10 cellular contexts compared by ENCODE assay signal in genomic region chr12:64180951-64181350, GRCh38. TPM values are rescaled to one million over a fixed set of nuclear protein-coding genes. Genes with fewer than 3 reads are reported as not detected.
DNase-seq lines count a peak whose midpoint lies in the region; ATAC-seq, FAIRE-seq and TF ChIP-seq lines count a peak whose summit lies in the region.
"Had no signal": no experiment of that assay in that cellular context is flagged by ENCODE, and none has a peak within 500 bp of the region (broad histone marks: within the 10 kb centered on the region; RNA-seq: fewer than 3 reads in every experiment).

No MANE protein-coding gene starts in this region.

- DNase-seq in Right ventricle myocardium inferior (ENCODE audit: missing footprints) = no peak
- no peak for DNase-seq in cardiac septum (ENCODE audit: low spot score)
- no peak for DNase-seq in endothelial cell (ENCODE audit: low spot score)
- DNase-seq in medulla oblongata (ENCODE audit: extremely low spot score) = peak; percentile 16
- DNase-seq in SHP77 (lab: John Stamatoyannopoulos, UW) = no peak
- no peak for DNase-seq in MM.1S
- no peak for DNase-seq in kidney
- no peak for DNase-seq in NCI-H2196 treated with DMSO at 0.1 percent for 48 hours (lab: John Stamatoyannopoulos, UW; ENCODE audit: unreplicated experiment)

- H3K4me3 ChIP-seq in MM.1S (ENCODE audit: low read length) (no peak overlapping the region), kidney (ENCODE audit: low read length in 2 of 2) (no peak overlapping the region)
- H3K4me3 ChIP-seq: pancreas had no signal

- H3K27me3 ChIP-seq in MM.1S (replicated peaks; ENCODE audit: insufficient read depth, low read length) = no peaks in the 10 kb centered on the region
- H3K27me3 ChIP-seq: pancreas had no signal

- TF ChIP-seq CTCF in endothelial cell (IDR thresholded peaks at IDR 0.05; ENCODE audit: unreplicated experiment) (no peak), MM.1S (IDR thresholded peaks at IDR 0.05; ENCODE audit: low read length) (no peak), kidney (IDR thresholded peaks at IDR 0.05; ENCODE audit: borderline replicate concordance, extremely low read depth, insufficient read depth) (no peak)

- H3K9ac ChIP-seq in MM.1S (ENCODE audit: low read length) = no peak overlapping the region
- no peak overlapping the region for H3K9ac ChIP-seq in kidney (ENCODE audit: low read length in 2 of 2)

- H3K9me2 ChIP-seq in MM.1S (replicated peaks; ENCODE audit: insufficient read depth, low read length) = no peaks in the 10 kb centered on the region

- H3K4me1 ChIP-seq in MM.1S (ENCODE audit: low read length) (no peaks in the 10 kb centered on the region), kidney (ENCODE audit: control insufficient read depth in 1 of 2, insufficient read depth in 1 of 2, low read depth in 1 of 2, low read length in 2 of 2) (peaks cover 2 to 7% of the 10 kb centered on the region in 2 donors)

- FAIRE-seq in kidney (lab: Jason Lieb, UNC) = no peak

- no peaks in the 10 kb centered on the region for H4K20me1 ChIP-seq in MM.1S (ENCODE audit: insufficient read depth, low read length)

- no peaks in the 10 kb centered on the region for H3K9me3 Mint-ChIP-seq in endothelial cell (ENCODE audit: unreplicated experiment)

- H3K36me3 Mint-ChIP-seq in endothelial cell (ENCODE audit: low read depth, unreplicated experiment) = no peaks in the 10 kb centered on the region

- peak; percentile 87 for ATAC-seq in Right ventricle myocardium inferior

- H3K4me3 Mint-ChIP-seq in endothelial cell (ENCODE audit: unreplicated experiment) = no peak overlapping the region

- peaks cover 22% of the 10 kb centered on the region for H3K4me1 Mint-ChIP-seq in endothelial cell (ENCODE audit: unreplicated experiment)

- peak overlapping the region; percentile 7 for H3K27ac Mint-ChIP-seq in endothelial cell (ENCODE audit: unreplicated experiment)

- H3K27ac ChIP-seq in MM.1S (ENCODE audit: low read length) (no peak overlapping the region), kidney (ENCODE audit: low read depth in 2 of 2, low read length in 2 of 2) (peak overlapping the region in 1 of 2 donors; percentile 38)
- H3K27ac ChIP-seq: 22Rv1 had no signal

- no peaks in the 10 kb centered on the region for H3K9me3 ChIP-seq in MM.1S (replicated peaks; ENCODE audit: insufficient read depth, low read length)
- no peaks in the 10 kb centered on the region for H3K9me3 ChIP-seq in kidney (ENCODE audit: control insufficient read depth in 1 of 2, low read length in 2 of 2)
- H3K9me3 ChIP-seq: pancreas had no signal

- no peaks in the 10 kb centered on the region for H3K79me2 ChIP-seq in MM.1S (ENCODE audit: low read length)

- no peak overlapping the region for H2AFZ ChIP-seq in MM.1S (ENCODE audit: low read length)

- intact Hi-C loops in Right ventricle myocardium inferior (cut with DNase I) = loop anchor here (2.0 to 5.0 kb wide), 2 partner anchors 76 to 336 kb away; partner anchors contain the start of gene SRGAP1
- intact Hi-C loops in cardiac septum (cut with DNase I) = loop anchor here (1.0 to 5.0 kb wide), 3 partner anchors 84 to 340 kb away; partner anchors contain the start of gene SRGAP1
- intact Hi-C loops in kidney (cut with DNase I) = no loop called here

- H3F3A ChIP-seq in MM.1S (ENCODE audit: insufficient read depth, low read length) = no peaks in the 10 kb centered on the region

- H3K27me3 Mint-ChIP-seq in endothelial cell (ENCODE audit: unreplicated experiment) = peaks cover 2% of the 10 kb centered on the region

- H3K36me3 ChIP-seq in MM.1S (replicated peaks; ENCODE audit: insufficient read depth, low read length) (no peaks in the 10 kb centered on the region), kidney (ENCODE audit: control insufficient read depth in 1 of 2, insufficient read depth in 2 of 2, low read length in 2 of 2) (no peaks in the 10 kb centered on the region)
- H3K36me3 ChIP-seq: pancreas had no signal

- no peak overlapping the region for H3K4me2 ChIP-seq in MM.1S (ENCODE audit: low read depth, low read length)

RNA-seq across cellular contexts. Expression of gene KICS2, which starts 41.1 kb away (rescaled TPM):
- total RNA-seq in Right ventricle myocardium inferior = 3.8 TPM
- 5.4 TPM for total RNA-seq in cardiac septum
- total RNA-seq in endothelial cell (ENCODE audit: unreplicated experiment) = 2.5 TPM
- total RNA-seq in kidney = 9.8 TPM
- polyA plus RNA-seq in kidney (ENCODE audit: insufficient read depth, low read depth, low replicate concordance) = 5.6 TPM
